Comparison of ENCODE assay signal across 14 cellular contexts in genomic region chr2:20011276-20012031, GRCh38. TPM values are rescaled to one million over a fixed set of nuclear protein-coding genes. Genes with fewer than 3 reads are reported as not detected.
A peak's percentile ranks its signal among the peaks of the same experiment; 100 is the strongest.
DNase-seq lines count a peak whose midpoint lies in the region; ATAC-seq and TF ChIP-seq lines count a peak whose summit lies in the region.
"Had no signal": no experiment of that assay in that cellular context is flagged by ENCODE, and none has a peak within 500 bp of the region (broad histone marks: within the 10 kb centered on the region; RNA-seq: fewer than 3 reads in every experiment).

No MANE protein-coding gene starts in this region.

- CTCF ChIA-PET in CD8-positive, alpha-beta memory T cell (lab: Charles Lee) = interaction anchor here (1.1 kb wide), 1 partner anchor 26 kb away, joined by 3 read pairs; no protein-coding TSS in a partner anchor

- no peaks in the 10 kb centered on the region for H3F3A ChIP-seq in MM.1S (ENCODE audit: insufficient read depth, low read length)

- no peak overlapping the region for H3K27ac ChIP-seq in CD8-positive, alpha-beta memory T cell (ENCODE audit: low read depth, low read length)
- H3K27ac ChIP-seq in MM.1S (ENCODE audit: low read length) (no peak overlapping the region), ectodermal cell (ENCODE audit: insufficient read depth, low read depth, low read length, poor library complexity, severe bottlenecking) (no peak overlapping the region), testis (no peak overlapping the region)
- H3K27ac ChIP-seq: HL-60, SJCRH30 had no signal

- no peaks in the 10 kb centered on the region for H3K36me3 ChIP-seq in CD8-positive, alpha-beta memory T cell (ENCODE audit: insufficient read depth, low read length)
- H3K36me3 ChIP-seq in MM.1S (replicated peaks; ENCODE audit: insufficient read depth, low read length) = no peaks in the 10 kb centered on the region
- no peaks in the 10 kb centered on the region for H3K36me3 ChIP-seq in ectodermal cell (ENCODE audit: control insufficient read depth, insufficient read depth, low read length)
- H3K36me3 ChIP-seq in testis (ENCODE audit: low read depth, missing control alignments) = no peaks in the 10 kb centered on the region
- H3K36me3 ChIP-seq: esophagus muscularis mucosa, SJCRH30 had no signal

- peaks cover 31 to 53% of the 10 kb centered on the region in 2 donors for H3K27me3 Mint-ChIP-seq in CD8-positive, alpha-beta memory T cell
- peaks cover 39 to 40% of the 10 kb centered on the region in 2 donors for H3K27me3 Mint-ChIP-seq in natural killer cell treated with Interleukin-12 subunit alpha and Interleukin-12 subunit beta and Interleukin-15 and Interleukin-18, amount 100 ng/mL, for 72 hours

- no peaks in the 10 kb centered on the region for H3K9me2 ChIP-seq in MM.1S (replicated peaks; ENCODE audit: insufficient read depth, low read length)

- H3K4me2 ChIP-seq in MM.1S (ENCODE audit: low read depth, low read length) = no peak overlapping the region; the same call in 1 of the 2 replicates

- 89% methylated on average over 14 of the region's 14 CpGs for WGBS in ectodermal cell, 2 experiments
- WGBS in testis, 2 donors = 64 to 75% methylated on average over 14 of the region's 14 CpGs

- H2AFZ ChIP-seq in MM.1S (ENCODE audit: low read length) = 0 out of 2 replicates have a peak overlapping the region, but pooled peaks have one; percentile 41

- peak overlapping the region in 3 of 8 donors; percentile 22 to 89 (median 43) for H3K27ac Mint-ChIP-seq in CD8-positive, alpha-beta memory T cell
- no peak overlapping the region for H3K27ac Mint-ChIP-seq in natural killer cell treated with Interleukin-12 subunit alpha and Interleukin-12 subunit beta and Interleukin-15 and Interleukin-18, amount 100 ng/mL, for 72 hours

- H3K79me2 ChIP-seq in MM.1S (ENCODE audit: low read length) = no peaks in the 10 kb centered on the region

- H3K9me3 ChIP-seq in CD8-positive, alpha-beta memory T cell (ENCODE audit: low read length) = no peaks in the 10 kb centered on the region
- H3K9me3 ChIP-seq in MM.1S (replicated peaks; ENCODE audit: insufficient read depth, low read length) (no peaks in the 10 kb centered on the region), ectodermal cell (ENCODE audit: control insufficient read depth, low read length) (no peaks in the 10 kb centered on the region), testis (no peaks in the 10 kb centered on the region)
- H3K9me3 ChIP-seq: esophagus muscularis mucosa had no signal

- peak overlapping the region; percentile 53 to 90 (median 69) for H3K4me3 Mint-ChIP-seq in CD8-positive, alpha-beta memory T cell
- peak overlapping the region; percentile 65 for H3K4me3 Mint-ChIP-seq in natural killer cell treated with Interleukin-12 subunit alpha and Interleukin-12 subunit beta and Interleukin-15 and Interleukin-18, amount 100 ng/mL, for 72 hours

- H3K36me3 Mint-ChIP-seq in CD8-positive, alpha-beta memory T cell = peaks cover 0 to 5% (median 0%) of the 10 kb centered on the region in 3 donors
- H3K36me3 Mint-ChIP-seq in natural killer cell treated with Interleukin-12 subunit alpha and Interleukin-12 subunit beta and Interleukin-15 and Interleukin-18, amount 100 ng/mL, for 72 hours = no peaks in the 10 kb centered on the region

- peaks cover 6% of the 10 kb centered on the region for H3K4me1 ChIP-seq in CD8-positive, alpha-beta memory T cell (ENCODE audit: insufficient read depth, low read length)
- no peaks in the 10 kb centered on the region for H3K4me1 ChIP-seq in MM.1S (ENCODE audit: low read length)
- H3K4me1 ChIP-seq in ectodermal cell (ENCODE audit: control insufficient read depth, insufficient read depth, low read length) = peaks cover 15% of the 10 kb centered on the region
- no peaks in the 10 kb centered on the region for H3K4me1 ChIP-seq in testis
- H3K4me1 ChIP-seq: SJCRH30 had no signal

- intact Hi-C loops in testis (cut with DNase I; ENCODE audit: low total_unique reads) = loop anchor here (5.0 kb wide), 1 partner anchor 81 kb away; no protein-coding TSS in a partner anchor

- peaks cover 24% of the 10 kb centered on the region for H3K27me3 ChIP-seq in CD8-positive, alpha-beta memory T cell (ENCODE audit: insufficient read depth, low read length, poor library complexity, severe bottlenecking)
- H3K27me3 ChIP-seq in MM.1S (replicated peaks; ENCODE audit: insufficient read depth, low read length) = peaks cover 32% of the 10 kb centered on the region
- peaks cover 44% of the 10 kb centered on the region for H3K27me3 ChIP-seq in ectodermal cell (ENCODE audit: control insufficient read depth, insufficient read depth, low read length, poor library complexity, severe bottlenecking)
- no peaks in the 10 kb centered on the region for H3K27me3 ChIP-seq in testis

- no peak for DNase-seq in CD8-positive, alpha-beta memory T cell
- DNase-seq in MM.1S (no peak), testis (no peak), H4 (ENCODE audit: low spot score) (no peak)
- no peak for DNase-seq in natural killer cell treated with Interleukin-12 subunit alpha and Interleukin-12 subunit beta and Interleukin-15 and Interleukin-18, amount 100 ng/mL, for 72 hours (ENCODE audit: low spot score)
- DNase-seq: left cardiac atrium, NCI-H526 treated with DMSO at 0.1 percent for 48 hours, SJCRH30 had no signal

- no peak overlapping the region for H3K4me3 ChIP-seq in CD8-positive, alpha-beta memory T cell (ENCODE audit: low read length)
- H3K4me3 ChIP-seq in MM.1S (ENCODE audit: low read length) = no peak overlapping the region
- H3K4me3 ChIP-seq in ectodermal cell (ENCODE audit: insufficient read depth, low read depth, low read length) = peak overlapping the region; percentile 39
- H3K4me3 ChIP-seq in testis = peak overlapping the region in 1 of 2 donors; percentile 50

- H4K20me1 ChIP-seq in MM.1S (ENCODE audit: insufficient read depth, low read length) = no peaks in the 10 kb centered on the region

- POLR2A ChIA-PET in CD8-positive, alpha-beta memory T cell (lab: Charles Lee) = no interaction called here

- no peak for TF ChIP-seq POLR2A in testis (IDR thresholded peaks at IDR 0.05)

- H3K9me3 Mint-ChIP-seq in CD8-positive, alpha-beta memory T cell = no peaks in the 10 kb centered on the region
- no peaks in the 10 kb centered on the region for H3K9me3 Mint-ChIP-seq in natural killer cell treated with Interleukin-12 subunit alpha and Interleukin-12 subunit beta and Interleukin-15 and Interleukin-18, amount 100 ng/mL, for 72 hours

- peaks cover 9 to 14% (median 12%) of the 10 kb centered on the region in 3 donors for H3K4me1 Mint-ChIP-seq in CD8-positive, alpha-beta memory T cell
- peaks cover 0 to 6% of the 10 kb centered on the region in 2 donors for H3K4me1 Mint-ChIP-seq in natural killer cell treated with Interleukin-12 subunit alpha and Interleukin-12 subunit beta and Interleukin-15 and Interleukin-18, amount 100 ng/mL, for 72 hours (ENCODE audit: low read depth in 2 of 2)

- H3K9ac ChIP-seq in MM.1S (ENCODE audit: low read length) = no peak overlapping the region

- no peak for TF ChIP-seq CTCF in MM.1S (IDR thresholded peaks at IDR 0.05; ENCODE audit: low read length)
- no peak for TF ChIP-seq CTCF in testis (IDR thresholded peaks at IDR 0.05)

- ATAC-seq in natural killer cell treated with Interleukin-12 subunit alpha and Interleukin-12 subunit beta and Interleukin-15 and Interleukin-18, amount 100 ng/mL, for 72 hours = no peak
- ATAC-seq in HG03196 (IDR thresholded peaks at IDR 0.05; ENCODE audit: unreplicated experiment) = no peak
- ATAC-seq in GM21390 (IDR thresholded peaks at IDR 0.05; ENCODE audit: unreplicated experiment) = no peak

RNA-seq across cellular contexts. Expression of gene MATN3, which starts 1.0 kb away (rescaled TPM):
- not detected for total RNA-seq in CD8-positive, alpha-beta memory T cell
- polyA plus RNA-seq in CD8-positive, alpha-beta memory T cell = not detected
- polyA plus RNA-seq in ectodermal cell (2013, experiment 1 of 4) = 2.2 TPM
- polyA plus RNA-seq in ectodermal cell (2013, experiment 2 of 4) = 2.8 TPM
- polyA plus RNA-seq in ectodermal cell (2013, experiment 3 of 4) = 2.3 TPM
- 2.5 TPM for polyA plus RNA-seq in ectodermal cell (2013, experiment 4 of 4)
- total RNA-seq in natural killer cell treated with Interleukin-12 subunit alpha and Interleukin-12 subunit beta and Interleukin-15 and Interleukin-18, amount 100 ng/mL, for 72 hours = not detected
- 1 to 10 TPM; 1.9 to 2.1 TPM for total RNA-seq in testis
- 2.7 TPM for polyA plus RNA-seq in testis (ENCODE audit: insufficient read depth, low read depth, low replicate concordance)
- total RNA-seq in H4 (2014; rRNA removed; shearing (Covaris generic)) = 0.14 and 0.46 TPM in 2 replicates
- total RNA-seq: GM12878 had no signal

RNA-seq across cellular contexts. Expression of gene WDR35, which starts 21.5 kb away (rescaled TPM):
- total RNA-seq in CD8-positive, alpha-beta memory T cell = 10 to 100 TPM; 11.0 to 12.0 TPM
- 1.6 TPM for polyA plus RNA-seq in CD8-positive, alpha-beta memory T cell
- 20.8 TPM for polyA plus RNA-seq in ectodermal cell (2013, experiment 1 of 4)
- 30.3 TPM for polyA plus RNA-seq in ectodermal cell (2013, experiment 2 of 4)
- polyA plus RNA-seq in ectodermal cell (2013, experiment 3 of 4) = 14.6 TPM
- polyA plus RNA-seq in ectodermal cell (2013, experiment 4 of 4) = 17.0 TPM
- total RNA-seq in natural killer cell treated with Interleukin-12 subunit alpha and Interleukin-12 subunit beta and Interleukin-15 and Interleukin-18, amount 100 ng/mL, for 72 hours = 10 to 100 TPM in 1 of 2 donors, 1 to 10 TPM in 1; 6.4 to 13.6 TPM
- total RNA-seq in testis = 10 to 100 TPM; 18.5 to 24.9 TPM
- 23.6 TPM for polyA plus RNA-seq in testis (ENCODE audit: insufficient read depth, low read depth, low replicate concordance)
- total RNA-seq in H4 (2014; rRNA removed; shearing (Covaris generic)) = 4.1 and 4.5 TPM in 2 replicates

RNA-seq across cellular contexts. Expression of gene LAPTM4A, which starts 40.0 kb away (rescaled TPM):
- 10 to 100 TPM; 29.0 to 31.0 TPM for total RNA-seq in CD8-positive, alpha-beta memory T cell
- polyA plus RNA-seq in CD8-positive, alpha-beta memory T cell = 119 TPM
- polyA plus RNA-seq in ectodermal cell (2013, experiment 1 of 4) = 264 TPM
- polyA plus RNA-seq in ectodermal cell (2013, experiment 2 of 4) = 317 TPM
- polyA plus RNA-seq in ectodermal cell (2013, experiment 3 of 4) = 236 TPM
- polyA plus RNA-seq in ectodermal cell (2013, experiment 4 of 4) = 302 TPM
- total RNA-seq in natural killer cell treated with Interleukin-12 subunit alpha and Interleukin-12 subunit beta and Interleukin-15 and Interleukin-18, amount 100 ng/mL, for 72 hours = 10 to 100 TPM; 13.2 to 37.2 TPM
- total RNA-seq in testis = 100 to 1,000 TPM; 331 to 431 TPM
- polyA plus RNA-seq in testis (ENCODE audit: insufficient read depth, low read depth, low replicate concordance) = 712 TPM
- 104 and 119 TPM in 2 replicates for total RNA-seq in H4 (2014; rRNA removed; shearing (Covaris generic))
